Comparison of ENCODE assay signal across 8 cellular contexts in the genomic region with DNA sequence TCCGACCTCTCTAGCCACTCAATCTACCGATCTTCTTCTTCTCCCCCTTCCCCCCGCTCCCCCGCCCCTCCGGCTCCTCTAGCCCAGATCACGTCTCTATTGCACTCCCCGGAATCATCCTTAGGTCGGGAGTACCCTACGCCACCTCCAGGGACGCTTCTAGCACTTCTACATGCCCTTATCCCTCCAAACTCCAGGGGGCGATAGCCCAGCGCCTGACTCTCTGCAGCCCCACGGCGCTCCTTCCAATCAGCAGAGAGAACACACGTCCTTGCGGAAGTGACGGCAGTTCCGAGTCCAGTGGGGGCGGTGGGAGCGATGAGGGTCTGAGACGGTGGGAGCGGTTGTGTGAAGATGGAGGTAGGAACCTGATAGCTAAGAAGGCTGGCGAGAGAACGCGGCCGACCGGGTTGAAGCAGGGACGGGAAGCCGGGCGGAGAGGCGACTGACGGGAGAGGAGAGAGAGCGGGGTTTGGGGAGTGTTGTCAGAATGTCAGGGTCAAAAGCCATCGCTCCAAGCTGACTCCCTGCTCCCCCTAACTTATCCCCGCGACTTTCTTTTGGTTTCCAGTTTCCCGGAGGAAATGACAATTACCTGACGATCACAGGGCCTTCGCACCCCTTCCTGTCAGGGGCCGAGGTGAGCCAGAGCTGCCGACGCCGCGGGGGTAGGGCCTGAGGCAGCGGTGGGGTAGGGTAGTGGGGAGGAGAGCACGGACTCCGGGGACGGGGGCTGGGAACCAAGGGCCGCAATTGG. TPM values are rescaled to one million over a fixed set of nuclear protein-coding genes. Genes with fewer than 3 reads are reported as not detected.
A peak's percentile ranks its signal among the peaks of the same experiment; 100 is the strongest.
DNase-seq lines count a peak whose midpoint lies in the region; ATAC-seq lines count a peak whose summit lies in the region.

A gene (minus strand): TSS at position 35 of the 757 bp plus-strand sequence. CDS start 87 bp downstream, outside the sequence.
A gene (plus strand): TSS at position 271 of the 757 bp plus-strand sequence. CDS start 84 bp downstream, at position 355.

- H3K36me3 Mint-ChIP-seq in activated T-helper 2 cell treated with anti-CD3 and anti-CD28 coated beads, Interferon-gamma antibody, Interleukin-2, Interleukin-4, amounts not matched to agents 10 μg/mL and 5 μg/mL and 100 μg/mL, durations not matched to agents 14 hours and 24 hours and 36 hours (ENCODE audit: low read depth) = peaks cover 36% of the 10 kb centered on the region
- peaks cover 22% of the 10 kb centered on the region for H3K36me3 Mint-ChIP-seq in natural killer cell treated with Interleukin-12 subunit alpha and Interleukin-12 subunit beta and Interleukin-15 and Interleukin-18, amount 100 ng/mL, for 72 hours
- H3K36me3 Mint-ChIP-seq in stimulated activated naive CD8-positive, alpha-beta T cell treated with anti-CD3 and anti-CD28 coated beads, Interleukin-15, Interleukin-2, amounts not matched to agents 100 ng/mL and 50 ng/mL, for 24 hours (ENCODE audit: low read depth) = peaks cover 40% of the 10 kb centered on the region

- peak within 1 kb of the TSS; percentile 99 for H3K4me3 Mint-ChIP-seq in activated T-helper 2 cell treated with anti-CD3 and anti-CD28 coated beads, Interferon-gamma antibody, Interleukin-2, Interleukin-4, amounts not matched to agents 10 μg/mL and 5 μg/mL and 100 μg/mL, durations not matched to agents 14 hours and 24 hours and 36 hours (ENCODE audit: low read depth)
- peak within 1 kb of the TSS; percentile 99 for H3K4me3 Mint-ChIP-seq in natural killer cell treated with Interleukin-12 subunit alpha and Interleukin-12 subunit beta and Interleukin-15 and Interleukin-18, amount 100 ng/mL, for 72 hours
- H3K4me3 Mint-ChIP-seq in stimulated activated naive CD8-positive, alpha-beta T cell treated with anti-CD3 and anti-CD28 coated beads, Interleukin-15, Interleukin-2, amounts not matched to agents 100 ng/mL and 50 ng/mL, for 24 hours = peak within 1 kb of the TSS; percentile 100

- intact Hi-C loops in activated T-helper 2 cell treated with anti-CD3 and anti-CD28 coated beads, Interferon-gamma antibody, Interleukin-2, Interleukin-4, amounts not matched to agents 10 μg/mL and 5 μg/mL and 100 μg/mL, durations not matched to agents 14 hours and 24 hours and 36 hours (cut with micrococcal nuclease) = loop anchor here (1.0 kb wide), 7 partner anchors 21 to 208 kb away; a partner anchor contains a TSS

- DNase-seq in EH (ENCODE audit: low read depth) (peak; percentile 99), Kasumi-1 (lab: John Stamatoyannopoulos, UW) (peak; percentile 100), RPMI7951 (ENCODE audit: low read depth) (peak; percentile 97), fibroblast of peridontal ligament (ENCODE audit: extremely low read depth) (peak; percentile 99)
- DNase-seq in activated T-helper 2 cell treated with anti-CD3 and anti-CD28 coated beads, Interferon-gamma antibody, Interleukin-2, Interleukin-4, amounts not matched to agents 10 μg/mL and 5 μg/mL and 100 μg/mL, durations not matched to agents 14 hours and 24 hours and 36 hours (ENCODE audit: low spot score) = peak; percentile 97
- peak; percentile 97 for DNase-seq in natural killer cell treated with Interleukin-12 subunit alpha and Interleukin-12 subunit beta and Interleukin-15 and Interleukin-18, amount 100 ng/mL, for 72 hours (ENCODE audit: low spot score)

- H3K27me3 Mint-ChIP-seq in activated T-helper 2 cell treated with anti-CD3 and anti-CD28 coated beads, Interferon-gamma antibody, Interleukin-2, Interleukin-4, amounts not matched to agents 10 μg/mL and 5 μg/mL and 100 μg/mL, durations not matched to agents 14 hours and 24 hours and 36 hours (ENCODE audit: low read depth) = no peaks in the 10 kb centered on the region
- H3K27me3 Mint-ChIP-seq in natural killer cell treated with Interleukin-12 subunit alpha and Interleukin-12 subunit beta and Interleukin-15 and Interleukin-18, amount 100 ng/mL, for 72 hours = no peaks in the 10 kb centered on the region
- H3K27me3 Mint-ChIP-seq in stimulated activated naive CD8-positive, alpha-beta T cell treated with anti-CD3 and anti-CD28 coated beads, Interleukin-15, Interleukin-2, amounts not matched to agents 100 ng/mL and 50 ng/mL, for 24 hours = no peaks in the 10 kb centered on the region

- H3K9me3 Mint-ChIP-seq in activated T-helper 2 cell treated with anti-CD3 and anti-CD28 coated beads, Interferon-gamma antibody, Interleukin-2, Interleukin-4, amounts not matched to agents 10 μg/mL and 5 μg/mL and 100 μg/mL, durations not matched to agents 14 hours and 24 hours and 36 hours = no peaks in the 10 kb centered on the region
- no peaks in the 10 kb centered on the region for H3K9me3 Mint-ChIP-seq in natural killer cell treated with Interleukin-12 subunit alpha and Interleukin-12 subunit beta and Interleukin-15 and Interleukin-18, amount 100 ng/mL, for 72 hours
- no peaks in the 10 kb centered on the region for H3K9me3 Mint-ChIP-seq in stimulated activated naive CD8-positive, alpha-beta T cell treated with anti-CD3 and anti-CD28 coated beads, Interleukin-15, Interleukin-2, amounts not matched to agents 100 ng/mL and 50 ng/mL, for 24 hours

- H3K27ac Mint-ChIP-seq in activated T-helper 2 cell treated with anti-CD3 and anti-CD28 coated beads, Interferon-gamma antibody, Interleukin-2, Interleukin-4, amounts not matched to agents 10 μg/mL and 5 μg/mL and 100 μg/mL, durations not matched to agents 14 hours and 24 hours and 36 hours = peak within 1 kb of the TSS; percentile 99
- H3K27ac Mint-ChIP-seq in natural killer cell treated with Interleukin-12 subunit alpha and Interleukin-12 subunit beta and Interleukin-15 and Interleukin-18, amount 100 ng/mL, for 72 hours = peak within 1 kb of the TSS; percentile 96
- peak within 1 kb of the TSS; percentile 100 for H3K27ac Mint-ChIP-seq in stimulated activated naive CD8-positive, alpha-beta T cell treated with anti-CD3 and anti-CD28 coated beads, Interleukin-15, Interleukin-2, amounts not matched to agents 100 ng/mL and 50 ng/mL, for 24 hours

- peaks cover 18% of the 10 kb centered on the region for H3K4me1 Mint-ChIP-seq in activated T-helper 2 cell treated with anti-CD3 and anti-CD28 coated beads, Interferon-gamma antibody, Interleukin-2, Interleukin-4, amounts not matched to agents 10 μg/mL and 5 μg/mL and 100 μg/mL, durations not matched to agents 14 hours and 24 hours and 36 hours (ENCODE audit: low read depth)
- peaks cover 26 to 38% of the 10 kb centered on the region in 2 donors for H3K4me1 Mint-ChIP-seq in natural killer cell treated with Interleukin-12 subunit alpha and Interleukin-12 subunit beta and Interleukin-15 and Interleukin-18, amount 100 ng/mL, for 72 hours (ENCODE audit: low read depth in 2 of 2)
- H3K4me1 Mint-ChIP-seq in stimulated activated naive CD8-positive, alpha-beta T cell treated with anti-CD3 and anti-CD28 coated beads, Interleukin-15, Interleukin-2, amounts not matched to agents 100 ng/mL and 50 ng/mL, for 24 hours (ENCODE audit: low read depth) = peaks cover 37% of the 10 kb centered on the region

- ATAC-seq in GM21825 (IDR thresholded peaks at IDR 0.05; ENCODE audit: unreplicated experiment) = peak; percentile 99
- ATAC-seq in natural killer cell treated with Interleukin-12 subunit alpha and Interleukin-12 subunit beta and Interleukin-15 and Interleukin-18, amount 100 ng/mL, for 72 hours = peak; percentile 99

RNA-seq across cellular contexts. Expression of the first gene that starts in this region (rescaled TPM):
- total RNA-seq in RPMI7951 (2014; rRNA removed; shearing (Covaris generic)) = 12.6 and 16.9 TPM in 2 replicates
- 27.4 and 30.5 TPM in 2 replicates for total RNA-seq in activated T-helper 2 cell treated with anti-CD3 and anti-CD28 coated beads, Interferon-gamma antibody, Interleukin-2, Interleukin-4, amounts not matched to agents 10 μg/mL and 5 μg/mL and 100 μg/mL, durations not matched to agents 14 hours and 24 hours and 36 hours
- 10 to 100 TPM; 25.9 to 51.2 TPM for total RNA-seq in natural killer cell treated with Interleukin-12 subunit alpha and Interleukin-12 subunit beta and Interleukin-15 and Interleukin-18, amount 100 ng/mL, for 72 hours

RNA-seq across cellular contexts. Expression of the second gene that starts in this region (rescaled TPM):
- total RNA-seq in RPMI7951 (2014; rRNA removed; shearing (Covaris generic)) = 13.1 and 14.4 TPM in 2 replicates
- total RNA-seq in activated T-helper 2 cell treated with anti-CD3 and anti-CD28 coated beads, Interferon-gamma antibody, Interleukin-2, Interleukin-4, amounts not matched to agents 10 μg/mL and 5 μg/mL and 100 μg/mL, durations not matched to agents 14 hours and 24 hours and 36 hours = 68.1 and 70.1 TPM in 2 replicates
- 100 to 1,000 TPM in 1 of 2 donors, 10 to 100 TPM in 1; 92.0 to 105 TPM for total RNA-seq in natural killer cell treated with Interleukin-12 subunit alpha and Interleukin-12 subunit beta and Interleukin-15 and Interleukin-18, amount 100 ng/mL, for 72 hours

Comparison
In these comparisons a context has a peak if more than half of its experiments do, and no peak if none do; other contexts are left out.
1. Peak in every context shown above with its lines: DNase-seq and ATAC-seq.